In genomic region chr12:113462880-113463745, GRCh38 we compare ENCODE assay signal across 8 cellular contexts. TPM values are rescaled to one million over a fixed set of nuclear protein-coding genes. Genes with fewer than 3 reads are reported as not detected.
DNase-seq lines count a peak whose midpoint lies in the region; ATAC-seq, FAIRE-seq and TF ChIP-seq lines count a peak whose summit lies in the region.

No MANE protein-coding gene starts in this region.

- peak overlapping the region; percentile 59 to 83 (median 79) for H3K4me3 Mint-ChIP-seq in CD4-positive, alpha-beta memory T cell

- H3K27ac Mint-ChIP-seq in CD4-positive, alpha-beta memory T cell = peak overlapping the region in 1 of 7 donors; percentile 38

- no peaks in the 10 kb centered on the region for H4K20me1 ChIP-seq in endothelial cell of umbilical vein (replicated peaks; ENCODE audit: control insufficient read depth, extremely low read depth, insufficient read depth, low read length)

- H3K27me3 Mint-ChIP-seq in CD4-positive, alpha-beta memory T cell = peaks cover 44 to 51% of the 10 kb centered on the region in 2 donors

- no peak overlapping the region for H2BK5ac ChIP-seq in trophoblast cell (ENCODE audit: low read depth, low read length, poor library complexity)

- H3K9ac ChIP-seq in endothelial cell of umbilical vein (replicated peaks; ENCODE audit: extremely low read depth, insufficient read depth, low read length) = no peak overlapping the region
- H3K9ac ChIP-seq in trophoblast cell (ENCODE audit: low read length) = no peak overlapping the region

- H3K4me2 ChIP-seq in endothelial cell of umbilical vein (ENCODE audit: insufficient read depth, low read length) = no peak overlapping the region
- H3K4me2 ChIP-seq in trophoblast cell (ENCODE audit: low read length) = peak overlapping the region; percentile 31

- WGBS in trophoblast cell (ENCODE audit: extremely low coverage, insufficient coverage, insufficient read length) = no CpG with 5 or more reads among the region's 99 CpGs

- H3K9me3 ChIP-seq in CD4-positive, alpha-beta memory T cell (ENCODE audit: control insufficient read depth in 1 of 2, low read length in 2 of 2) = no peaks in the 10 kb centered on the region
- no peaks in the 10 kb centered on the region for H3K9me3 ChIP-seq in Peyer's patch
- H3K9me3 ChIP-seq in endothelial cell of umbilical vein (replicated peaks; ENCODE audit: control insufficient read depth, insufficient read depth, low read length) = no peaks in the 10 kb centered on the region
- peaks cover 5% of the 10 kb centered on the region for H3K9me3 ChIP-seq in trophoblast cell (ENCODE audit: insufficient read depth, low read depth, low read length)

- H3K4me3 ChIP-seq in CD4-positive, alpha-beta memory T cell (ENCODE audit: low read length in 2 of 2) = peak overlapping the region in 1 of 2 donors; percentile 5
- peak overlapping the region in 3 of 4 donors; percentile 32 to 34 (median 33) for H3K4me3 ChIP-seq in Peyer's patch
- H3K4me3 ChIP-seq in endothelial cell of umbilical vein (replicated peaks in 1 of 3; ENCODE audit: insufficient read depth in 1 of 3, low read depth in 1 of 3, low read length in 3 of 3) = no peak overlapping the region
- no peak overlapping the region for H3K4me3 ChIP-seq in trophoblast cell (ENCODE audit: low read depth, low read length)

- no peak for TF ChIP-seq POLR2A in Peyer's patch (IDR thresholded peaks at IDR 0.05)
- TF ChIP-seq POLR2A in endothelial cell of umbilical vein (IDR thresholded peaks at IDR 0.05; ENCODE audit: low read depth, low read length) = no peak

- dilution Hi-C loops in endothelial cell of umbilical vein (cut with MboI; ENCODE audit: extremely low pct_ligation_motif_present, low sequenced_read_pairs) = no loop called here

- no TSS peak for BruUV-seq in endothelial cell of umbilical vein (replicated peaks; lab: Mats Ljungman, UMichigan)

- H3K79me2 ChIP-seq in endothelial cell of umbilical vein (ENCODE audit: control insufficient read depth, insufficient read depth, low read length) (no peaks in the 10 kb centered on the region), trophoblast cell (ENCODE audit: control insufficient read depth, insufficient read depth, low read length, poor library complexity) (no peaks in the 10 kb centered on the region)

- intact Hi-C loops in CD4-positive, alpha-beta memory T cell (cut with micrococcal nuclease) = loop anchor here (5.0 kb wide), 1 partner anchor 1044 kb away; no protein-coding TSS in a partner anchor
- intact Hi-C loops in endothelial cell of umbilical vein (cut with micrococcal nuclease) = loop anchor here (1.0 to 5.0 kb wide), 3 partner anchors 270 to 449 kb away; no protein-coding TSS in a partner anchor

- H2AFZ ChIP-seq in endothelial cell of umbilical vein (ENCODE audit: low read depth, low read length) = no peak overlapping the region
- no peak overlapping the region for H2AFZ ChIP-seq in trophoblast cell (ENCODE audit: insufficient read depth, low read length, poor library complexity)

- no peak for DNase-seq in CD4-positive, alpha-beta memory T cell
- DNase-seq in Peyer's patch (no peak), endothelial cell of umbilical vein (ENCODE audit: low read depth, low spot score) (no peak), trophoblast cell (no peak), left lobe of liver (ENCODE audit: low spot score) (no peak)

- peaks cover 17 to 38% (median 25%) of the 10 kb centered on the region in 4 donors for H3K4me1 Mint-ChIP-seq in CD4-positive, alpha-beta memory T cell

- H3K9me1 ChIP-seq in endothelial cell of umbilical vein (replicated peaks; ENCODE audit: control insufficient read depth, extremely low read depth, insufficient read depth, low read length) = no peaks in the 10 kb centered on the region

- ATAC-seq in HG03354 (IDR thresholded peaks at IDR 0.05; ENCODE audit: poor library complexity, severe bottlenecking, unreplicated experiment) (no peak), left lobe of liver (no peak), GM21737 (IDR thresholded peaks at IDR 0.05; ENCODE audit: unreplicated experiment) (no peak), GM21825 (IDR thresholded peaks at IDR 0.05; ENCODE audit: unreplicated experiment) (no peak)

- H2BK120ac ChIP-seq in trophoblast cell (ENCODE audit: insufficient read depth, low read length, poor library complexity) = no peak overlapping the region

- H3K14ac ChIP-seq in trophoblast cell (ENCODE audit: low read length) = no peak overlapping the region

- TF ChIP-seq CTCF in Peyer's patch (IDR thresholded peaks at IDR 0.05) (no peak), endothelial cell of umbilical vein (IDR thresholded peaks at IDR 0.05; ENCODE audit: extremely low read depth in 1 of 2, insufficient read depth in 1 of 2, low read depth in 1 of 2, low read length in 2 of 2) (no peak)

- H4K12ac ChIP-seq in trophoblast cell (ENCODE audit: low read depth, low read length) = no peak overlapping the region

- H3K36me3 ChIP-seq in CD4-positive, alpha-beta memory T cell (ENCODE audit: insufficient read depth, low read length) = no peaks in the 10 kb centered on the region
- H3K36me3 ChIP-seq in Peyer's patch (no peaks in the 10 kb centered on the region), endothelial cell of umbilical vein (ENCODE audit: control insufficient read depth in 2 of 2, extremely low read depth in 1 of 2, insufficient read depth in 2 of 2, low read length in 2 of 2) (no peaks in the 10 kb centered on the region), trophoblast cell (ENCODE audit: control insufficient read depth in 1 of 2, insufficient read depth in 2 of 2, low read length in 2 of 2) (no peaks in the 10 kb centered on the region)

- FAIRE-seq in endothelial cell of umbilical vein (lab: Jason Lieb, UNC) = no peak

- CTCF ChIA-PET in CD4-positive, alpha-beta memory T cell (lab: Charles Lee; ENCODE audit: partially characterized antibody) = interaction anchor here (1.7 kb wide), 1 partner anchor 1045 kb away, joined by 4 read pairs; no protein-coding TSS in a partner anchor
- CTCF ChIA-PET in endothelial cell of umbilical vein (lab: Charles Lee) = interaction anchor here (0.6 to 4.2 kb wide), 23 partner anchors 10 to 1045 kb away, joined by 3 to 112 read pairs (median 4); partner anchors contain the start of genes LHX5 and SDSL

- H4K91ac ChIP-seq in trophoblast cell (ENCODE audit: low read depth, low read length) = no peak overlapping the region

- H3K18ac ChIP-seq in trophoblast cell (ENCODE audit: low read length) = no peak overlapping the region

- no peak overlapping the region for H3K23ac ChIP-seq in trophoblast cell (ENCODE audit: low read length)

- POLR2A ChIA-PET in CD4-positive, alpha-beta memory T cell (lab: Charles Lee; ENCODE audit: partially characterized antibody) = no interaction called here
- POLR2A ChIA-PET in endothelial cell of umbilical vein (lab: Charles Lee) = no interaction called here

- H4K8ac ChIP-seq in trophoblast cell (ENCODE audit: low read depth, low read length) = no peak overlapping the region

- peaks cover 24% of the 10 kb centered on the region for H3K27me3 ChIP-seq in CD4-positive, alpha-beta memory T cell (ENCODE audit: insufficient read depth, low read length)
- H3K27me3 ChIP-seq in Peyer's patch (peaks cover 0 to 54% of the 10 kb centered on the region in 2 donors), endothelial cell of umbilical vein (ENCODE audit: control insufficient read depth in 2 of 2, insufficient read depth in 2 of 2, low read length in 2 of 2) (peaks cover 41 to 62% of the 10 kb centered on the region in 2 experiments), trophoblast cell (ENCODE audit: insufficient read depth, low read length) (peaks cover 61% of the 10 kb centered on the region)

- no peak overlapping the region for H3K27ac ChIP-seq in CD4-positive, alpha-beta memory T cell (ENCODE audit: low read depth, low read length)
- no peak overlapping the region for H3K27ac ChIP-seq in Peyer's patch
- no peak overlapping the region for H3K27ac ChIP-seq in endothelial cell of umbilical vein (ENCODE audit: insufficient read depth, low read depth, low read length)
- no peak overlapping the region for H3K27ac ChIP-seq in trophoblast cell (ENCODE audit: low read depth, low read length)

- no peak overlapping the region for H3K4ac ChIP-seq in trophoblast cell (ENCODE audit: low read depth, low read length)

- peaks cover 0 to 2% of the 10 kb centered on the region in 2 donors for H3K36me3 Mint-ChIP-seq in CD4-positive, alpha-beta memory T cell

- no peak overlapping the region for H2BK12ac ChIP-seq in trophoblast cell (ENCODE audit: low read length)

- no peak overlapping the region for H2AK5ac ChIP-seq in trophoblast cell (ENCODE audit: low read length)

- H3K4me1 ChIP-seq in CD4-positive, alpha-beta memory T cell (ENCODE audit: insufficient read depth, low read length) = peaks cover 36% of the 10 kb centered on the region
- H3K4me1 ChIP-seq in Peyer's patch (peaks cover 0 to 50% (median 15%) of the 10 kb centered on the region in 4 donors), endothelial cell of umbilical vein (ENCODE audit: control insufficient read depth, extremely low read depth, insufficient read depth, low read length) (no peaks in the 10 kb centered on the region), trophoblast cell (ENCODE audit: control insufficient read depth in 1 of 2, insufficient read depth in 2 of 2, low read length in 2 of 2) (peaks cover 2% of the 10 kb centered on the region in 2 experiments)

- no peaks in the 10 kb centered on the region for H3K79me1 ChIP-seq in trophoblast cell (ENCODE audit: low read length)

- H3K9me3 Mint-ChIP-seq in CD4-positive, alpha-beta memory T cell = peaks cover 0 to 5% (median 0%) of the 10 kb centered on the region in 8 donors

RNA-seq across cellular contexts. Expression of gene LHX5, which starts 8.6 kb away (rescaled TPM):
- not detected for total RNA-seq in CD4-positive, alpha-beta memory T cell
- not detected for polyA plus RNA-seq in CD4-positive, alpha-beta memory T cell
- total RNA-seq in Peyer's patch = not detected
- not detected in 2 replicates for total RNA-seq in endothelial cell of umbilical vein
- not detected in 2 replicates for polyA plus RNA-seq in endothelial cell of umbilical vein
- polyA plus RNA-seq in endothelial cell of umbilical vein (2011; cell fraction: cytosol; rRNA removed) = not detected in 2 replicates
- polyA plus RNA-seq in endothelial cell of umbilical vein (2011; cell fraction: nucleus; rRNA removed) = not detected in 2 replicates
- not detected in 2 replicates for polyA plus RNA-seq in endothelial cell of umbilical vein (2012)
- polyA minus RNA-seq in endothelial cell of umbilical vein = not detected in 2 replicates
- polyA minus RNA-seq in endothelial cell of umbilical vein (2011; cell fraction: cytosol; rRNA and poly(A)+ RNA removed) = not detected
- polyA minus RNA-seq in endothelial cell of umbilical vein (2011; cell fraction: nucleus; rRNA and poly(A)+ RNA removed) = not detected in 2 replicates
- 0.12 and 0.19 TPM in 2 replicates for polyA plus RNA-seq in trophoblast cell (2013)
- not detected for total RNA-seq in left lobe of liver

RNA-seq across cellular contexts. Expression of gene SDSL, which starts 40.9 kb away (rescaled TPM):
- total RNA-seq in CD4-positive, alpha-beta memory T cell = 1 to 10 TPM in 1 of 2 experiments, under 1 TPM in 1; 0.67 to 1.1 TPM
- polyA plus RNA-seq in CD4-positive, alpha-beta memory T cell = not detected
- total RNA-seq in Peyer's patch (10 to 100 TPM in 3 of 4 donors, 1 to 10 TPM in 1; 7.5 to 21.5 (median 11.4) TPM), endothelial cell of umbilical vein (3.7 and 5.7 TPM in 2 replicates), left lobe of liver (93.0 TPM)
- polyA plus RNA-seq in endothelial cell of umbilical vein = 15.5 and 16.9 TPM in 2 replicates
- polyA plus RNA-seq in endothelial cell of umbilical vein (2011; cell fraction: cytosol; rRNA removed) = 10.3 and 10.8 TPM in 2 replicates
- 4.5 and 5.9 TPM in 2 replicates for polyA plus RNA-seq in endothelial cell of umbilical vein (2011; cell fraction: nucleus; rRNA removed)
- polyA plus RNA-seq in endothelial cell of umbilical vein (2012) = 9.0 and 9.6 TPM in 2 replicates
- 1.7 and 3.5 TPM in 2 replicates for polyA minus RNA-seq in endothelial cell of umbilical vein
- polyA minus RNA-seq in endothelial cell of umbilical vein (2011; cell fraction: cytosol; rRNA and poly(A)+ RNA removed) = 5.2 TPM
- polyA minus RNA-seq in endothelial cell of umbilical vein (2011; cell fraction: nucleus; rRNA and poly(A)+ RNA removed) = 0.38 and 1.4 TPM in 2 replicates
- 1.4 and 1.8 TPM in 2 replicates for polyA plus RNA-seq in trophoblast cell (2013)

RNA-seq across cellular contexts. Expression of gene SDS, which starts 59.4 kb away (rescaled TPM):
- total RNA-seq in CD4-positive, alpha-beta memory T cell = 1 to 10 TPM; 1.4 to 1.5 TPM
- not detected for polyA plus RNA-seq in CD4-positive, alpha-beta memory T cell
- total RNA-seq in Peyer's patch = not detected
- total RNA-seq in endothelial cell of umbilical vein = not detected in 2 replicates
- polyA plus RNA-seq in endothelial cell of umbilical vein = not detected in 2 replicates
- polyA plus RNA-seq in endothelial cell of umbilical vein (2011; cell fraction: cytosol; rRNA removed) = not detected in 2 replicates
- not detected in 2 replicates for polyA plus RNA-seq in endothelial cell of umbilical vein (2011; cell fraction: nucleus; rRNA removed)
- polyA plus RNA-seq in endothelial cell of umbilical vein (2012) = not detected in 2 replicates
- not detected in 2 replicates for polyA minus RNA-seq in endothelial cell of umbilical vein
- polyA minus RNA-seq in endothelial cell of umbilical vein (2011; cell fraction: cytosol; rRNA and poly(A)+ RNA removed) = not detected
- not detected in 2 replicates for polyA minus RNA-seq in endothelial cell of umbilical vein (2011; cell fraction: nucleus; rRNA and poly(A)+ RNA removed)
- polyA plus RNA-seq in trophoblast cell (2013) = not detected in 2 replicates
- total RNA-seq in left lobe of liver = 680 TPM

Comparison
In these comparisons a context has a peak if more than half of its experiments do, and no peak if none do; other contexts are left out.
1. H3K4me3 ChIP-seq: peak in Peyer's patch (3 of 4); none in endothelial cell of umbilical vein (0 of 3) and trophoblast cell (single experiment).
2. RNA of gene SDS, which starts 59.4 kb away (total RNA-seq): 680 TPM in left lobe of liver (single experiment); 1.4 to 1.5 TPM in CD4-positive, alpha-beta memory T cell, not detected in Peyer's patch and not detected in endothelial cell of umbilical vein; every median in the first group is over 100 times any median in the second.